Comparison of ENCODE assay signal across 25 cellular contexts in the genomic region with DNA sequence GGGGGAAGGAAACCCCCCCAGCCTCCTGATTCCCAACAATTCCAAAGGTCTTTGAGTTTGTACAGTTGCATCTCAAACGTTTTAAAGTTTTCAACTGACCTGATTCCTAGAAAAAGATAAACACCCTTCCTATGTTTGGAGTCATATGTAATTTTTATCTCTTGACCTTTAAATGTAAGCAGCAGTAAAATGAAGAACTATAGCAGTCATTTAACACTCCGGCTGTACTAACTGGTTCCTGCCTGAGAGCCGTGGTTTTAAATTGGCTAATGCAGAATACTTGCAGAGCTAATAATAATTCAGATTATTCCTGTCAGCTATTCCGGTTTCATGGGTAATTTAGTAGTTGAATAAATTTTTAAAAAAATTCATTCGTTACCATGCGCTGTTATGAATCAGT.
"Had no signal": no experiment of that assay in that cellular context is flagged by ENCODE, and none has a peak within 500 bp of the region (broad histone marks: within the 10 kb centered on the region; RNA-seq: fewer than 3 reads in every experiment).

No MANE protein-coding gene starts in this region.

- ATAC-seq: activated CD4-positive, alpha-beta T cell treated with anti-CD3 and anti-CD28 coated beads for 36 hours; activated CD8-positive, alpha-beta memory T cell treated with anti-CD3 and anti-CD28 coated beads, Interleukin-2, amount 10 ng/mL, durations not matched to agents 7 days and 5 days; activated CD8-positive, alpha-beta T cell treated with anti-CD3 and anti-CD28 coated beads, Interleukin-2, amount 10 ng/mL, durations not matched to agents 7 days and 5 days; activated naive CD8-positive, alpha-beta T cell treated with anti-CD3 and anti-CD28 coated beads, Interleukin-2, amount 50 U/mL, for 24 hours; heart right ventricle; left lung; lower lobe of right lung; natural killer cell had no signal

- H3K36me3 Mint-ChIP-seq: activated CD8-positive, alpha-beta memory T cell treated with anti-CD3 and anti-CD28 coated beads, Interleukin-2, amount 10 ng/mL, durations not matched to agents 7 days and 5 days; natural killer cell had no signal

- H3K4me1 Mint-ChIP-seq: activated CD4-positive, alpha-beta T cell treated with anti-CD3 and anti-CD28 coated beads for 36 hours; activated CD8-positive, alpha-beta memory T cell treated with anti-CD3 and anti-CD28 coated beads, Interleukin-2, amount 10 ng/mL, durations not matched to agents 7 days and 5 days; activated naive CD4-positive, alpha-beta T cell treated with anti-CD3 and anti-CD28 coated beads, Interleukin-2, amount 50 U/mL, for 24 hours; activated naive CD8-positive, alpha-beta T cell treated with anti-CD3 and anti-CD28 coated beads, Interleukin-2, amount 50 U/mL, for 24 hours; natural killer cell had no signal

- H3K9me3 Mint-ChIP-seq: activated T-helper 2 cell treated with anti-CD3 and anti-CD28 coated beads, Interferon-gamma antibody, Interleukin-2, Interleukin-4, amounts not matched to agents 10 μg/mL and 5 μg/mL and 100 μg/mL, durations not matched to agents 14 hours and 24 hours and 36 hours; natural killer cell; T-helper 1 cell treated with Interleukin-12 subunit alpha and Interleukin-12 subunit beta and Interleukin-4 antibody, amounts not matched to agents 30 μg/mL and 1 μg/mL, for 36 hours had no signal

- DNase-seq: activated CD4-positive, alpha-beta T cell treated with anti-CD3 and anti-CD28 coated beads for 36 hours; activated CD4-positive, CD25-positive, alpha-beta regulatory T cell; activated CD8-positive, alpha-beta memory T cell treated with anti-CD3 and anti-CD28 coated beads, Interleukin-2, amount 10 ng/mL, durations not matched to agents 7 days and 5 days; activated CD8-positive, alpha-beta T cell treated with anti-CD3 and anti-CD28 coated beads, Interleukin-2, amount 10 ng/mL, durations not matched to agents 7 days and 5 days; activated naive CD8-positive, alpha-beta T cell treated with anti-CD3 and anti-CD28 coated beads, Interleukin-2, amount 50 U/mL, for 24 hours; activated T-cell treated with anti-CD3 and anti-CD28 coated beads, Interleukin-2, amount 50 U/mL, for 48 hours; central memory CD4-positive, alpha-beta T cell; dermis blood vessel endothelial cell; effector CD4-positive, alpha-beta T cell; esophagus squamous epithelium; foreskin melanocyte; heart right ventricle; kidney glomerular epithelial cell; left lung; lower lobe of right lung; mesenchymal stem cell; natural killer cell; right lobe of liver; stimulated activated CD4-positive, alpha-beta T cell treated with anti-CD3 and anti-CD28 coated beads, Interleukin-4, amount 100 ng/mL, for 1 hour; T1000; trophoblast cell had no signal

- H3K27me3 Mint-ChIP-seq: activated naive CD4-positive, alpha-beta T cell treated with anti-CD3 and anti-CD28 coated beads, Interleukin-2, amount 50 U/mL, for 24 hours had no signal

- H3K4me3 Mint-ChIP-seq: activated CD4-positive, alpha-beta T cell treated with anti-CD3 and anti-CD28 coated beads for 36 hours; activated CD8-positive, alpha-beta memory T cell treated with anti-CD3 and anti-CD28 coated beads, Interleukin-2, amount 10 ng/mL, durations not matched to agents 7 days and 5 days; activated CD8-positive, alpha-beta T cell treated with anti-CD3 and anti-CD28 coated beads, Interleukin-2, amount 10 ng/mL, durations not matched to agents 7 days and 5 days; activated naive CD4-positive, alpha-beta T cell treated with anti-CD3 and anti-CD28 coated beads, Interleukin-2, amount 50 U/mL, for 24 hours; activated naive CD8-positive, alpha-beta T cell treated with anti-CD3 and anti-CD28 coated beads, Interleukin-2, amount 50 U/mL, for 24 hours; natural killer cell; stimulated activated naive CD8-positive, alpha-beta T cell treated with anti-CD3 and anti-CD28 coated beads, Interleukin-15, Interleukin-2, amounts not matched to agents 100 ng/mL and 50 ng/mL, for 24 hours; T-helper 1 cell treated with Interleukin-12 subunit alpha and Interleukin-12 subunit beta and Interleukin-4 antibody, amounts not matched to agents 30 μg/mL and 1 μg/mL, for 36 hours had no signal

- H3K27ac Mint-ChIP-seq: activated CD4-positive, alpha-beta T cell treated with anti-CD3 and anti-CD28 coated beads for 36 hours; activated CD8-positive, alpha-beta memory T cell treated with anti-CD3 and anti-CD28 coated beads, Interleukin-2, amount 10 ng/mL, durations not matched to agents 7 days and 5 days; activated CD8-positive, alpha-beta T cell treated with anti-CD3 and anti-CD28 coated beads, Interleukin-2, amount 10 ng/mL, durations not matched to agents 7 days and 5 days; activated naive CD4-positive, alpha-beta T cell treated with anti-CD3 and anti-CD28 coated beads, Interleukin-2, amount 50 U/mL, for 24 hours; activated naive CD8-positive, alpha-beta T cell treated with anti-CD3 and anti-CD28 coated beads, Interleukin-2, amount 50 U/mL, for 24 hours; activated T-helper 2 cell treated with anti-CD3 and anti-CD28 coated beads, Interferon-gamma antibody, Interleukin-2, Interleukin-4, amounts not matched to agents 10 μg/mL and 5 μg/mL and 100 μg/mL, durations not matched to agents 14 hours and 24 hours and 36 hours; natural killer cell; stimulated activated naive CD8-positive, alpha-beta T cell treated with anti-CD3 and anti-CD28 coated beads, Interleukin-15, Interleukin-2, amounts not matched to agents 100 ng/mL and 50 ng/mL, for 24 hours; T-helper 1 cell treated with Interleukin-12 subunit alpha and Interleukin-12 subunit beta and Interleukin-4 antibody, amounts not matched to agents 30 μg/mL and 1 μg/mL, for 36 hours had no signal
